ENCODE assay signal across 32 cellular contexts in the genomic region with DNA sequence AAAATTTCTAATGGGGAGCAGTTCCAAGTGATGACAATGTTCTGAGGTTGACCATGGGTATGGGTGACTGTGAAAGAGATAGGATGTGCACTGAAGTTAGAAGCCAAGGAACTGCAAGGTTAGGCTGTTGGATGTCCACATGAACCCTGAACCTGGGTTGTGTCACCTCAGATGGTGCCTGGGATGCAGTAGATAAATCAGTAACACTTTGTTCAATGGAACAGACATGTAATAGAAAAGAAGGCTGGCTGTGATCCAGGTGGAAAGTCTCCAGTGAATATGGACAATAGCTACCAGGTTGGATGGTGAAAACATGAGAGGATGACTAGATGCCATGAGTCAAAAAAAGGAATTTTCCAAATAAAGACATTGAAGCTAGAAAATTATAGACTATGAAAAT.
"Had no signal": no experiment of that assay in that cellular context is flagged by ENCODE, and none has a peak within 500 bp of the region (broad histone marks: within the 10 kb centered on the region; RNA-seq: fewer than 3 reads in every experiment).

No MANE protein-coding gene starts in this region.

- H3K27me3 ChIP-seq: brain microvascular endothelial cell, cardiac muscle cell, MG63, Peyer's patch, SJSA1 had no signal

- DNase-seq: activated CD4-positive, alpha-beta T cell treated with anti-CD3 and anti-CD28 coated beads, Interleukin-2, amount 10 ng/mL, durations not matched to agents 24 days and 14 days; activated CD4-positive, alpha-beta T cell treated with anti-CD3 and anti-CD28 coated beads, Interleukin-2, amount 50 U/mL, for 4 hours; activated CD8-positive, alpha-beta T cell treated with anti-CD3 and anti-CD28 coated beads for 36 hours; activated effector memory CD4-positive, alpha-beta T cell treated with anti-CD3 and anti-CD28 coated beads, Interleukin-2, amount 50 U/mL, for 16 hours; activated naive CD4-positive, alpha-beta T cell; activated naive CD4-positive, alpha-beta T cell treated with anti-CD3 and anti-CD28 coated beads, Interleukin-2, amount 50 U/mL, for 16 hours; activated naive CD8-positive, alpha-beta T cell treated with anti-CD3 and anti-CD28 coated beads for 36 hours; activated T-cell treated with anti-CD3 and anti-CD28 coated beads, Interleukin-2, amount 50 U/mL, for 1 hour; activated T-cell treated with anti-CD3 and anti-CD28 coated beads, Interleukin-2, amount 50 U/mL, for 72 hours; amniotic stem cell; aorta; brain microvascular endothelial cell; MG63; NCI-H1048; NCI-H1105 treated with DMSO at 0.1 percent for 48 hours; NCI-H1436; NCI-H1694; NCI-H1930; NCI-H2081 treated with DMSO at 0.1 percent for 48 hours; NCI-H2171 treated with DMSO at 0.1 percent for 48 hours; NCI-H2227 treated with DMSO at 0.1 percent for 48 hours; NCI-H446; NCI-H510A treated with DMSO at 0.1 percent for 48 hours; NCI-H526 treated with DMSO at 0.1 percent for 48 hours; NCI-H774; Peyer's patch; RPMI8226; SHP77 treated with DMSO at 0.1 percent for 48 hours; SK-N-SH had no signal

- H3K4me3 ChIP-seq: cardiac muscle cell, MG63, Peyer's patch, SJSA1 had no signal

- ATAC-seq: activated CD8-positive, alpha-beta T cell treated with anti-CD3 and anti-CD28 coated beads for 36 hours; activated T-cell treated with anti-CD3 and anti-CD28 coated beads, Interleukin-2, amount 50 U/mL, for 72 hours; activated T-helper 17 cell treated with anti-CD3 and anti-CD28 coated beads, Interleukin-2, amount 50 U/mL, for 72 hours had no signal

- H3K36me3 ChIP-seq: brain microvascular endothelial cell, cardiac muscle cell, MG63, Peyer's patch, SJSA1 had no signal

- H3K9me3 ChIP-seq: MG63, Peyer's patch, SJSA1, SK-N-SH had no signal

- H3K27ac ChIP-seq: brain microvascular endothelial cell, cardiac muscle cell, Peyer's patch, SJSA1 had no signal

- H3K9ac ChIP-seq: SK-N-SH had no signal

- H3K4me1 ChIP-seq: Peyer's patch, SJSA1 had no signal

- H3K4me2 ChIP-seq: SK-N-SH had no signal
